9 cellular contexts compared by ENCODE assay signal in genomic region chr11:5690736-5691135, GRCh38. TPM values are rescaled to one million over a fixed set of nuclear protein-coding genes. Genes with fewer than 3 reads are reported as not detected.
DNase-seq lines count a peak whose midpoint lies in the region; ATAC-seq and TF ChIP-seq lines count a peak whose summit lies in the region.
"Had no signal": no experiment of that assay in that cellular context is flagged by ENCODE, and none has a peak within 500 bp of the region (broad histone marks: within the 10 kb centered on the region; RNA-seq: fewer than 3 reads in every experiment).

No MANE protein-coding gene starts in this region.

- no peaks in the 10 kb centered on the region for H3K27me3 ChIP-seq in CD8-positive, alpha-beta T cell (ENCODE audit: insufficient read depth, low read length)
- no peaks in the 10 kb centered on the region for H3K27me3 ChIP-seq in ovary

- WGBS in ovary, 3 donors = 1 to 10% (median 1%) methylated on average over 5 of the region's 5 CpGs

- TF ChIP-seq CTCF in CD8-positive, alpha-beta T cell (IDR thresholded peaks at IDR 0.05) = no peak
- TF ChIP-seq CTCF in ovary (IDR thresholded peaks at IDR 0.05) (no peak), GM10248 (IDR thresholded peaks at IDR 0.05; ENCODE audit: control extremely low read depth, extremely low read depth, low read depth, missing control alignments) (no peak)

- intact Hi-C loops in CD8-positive, alpha-beta T cell (cut with DNase I, micrococcal nuclease) = no loop called here
- intact Hi-C loops in ovary (cut with DNase I) = no loop called here

- no peaks in the 10 kb centered on the region for H3K9me3 ChIP-seq in CD8-positive, alpha-beta T cell (ENCODE audit: low read length)
- H3K9me3 ChIP-seq in ovary = no peaks in the 10 kb centered on the region

- peak overlapping the region; percentile 97 for H3K4me3 Mint-ChIP-seq in CD8-positive, alpha-beta T cell

- TF ChIP-seq POLR2A in ovary (IDR thresholded peaks at IDR 0.05) = no peak

- H3K27ac ChIP-seq in CD8-positive, alpha-beta T cell (ENCODE audit: low read depth, low read length) = peak overlapping the region; percentile 72
- H3K27ac ChIP-seq in ovary = peak overlapping the region; percentile 40 to 92

- H3K4me1 Mint-ChIP-seq in CD8-positive, alpha-beta T cell (ENCODE audit: low read depth) = peaks cover 60% of the 10 kb centered on the region

- peaks cover 37% of the 10 kb centered on the region for H3K4me1 ChIP-seq in CD8-positive, alpha-beta T cell (ENCODE audit: insufficient read depth, low read length)
- H3K4me1 ChIP-seq in ovary (ENCODE audit: insufficient read depth) = peaks cover 6% of the 10 kb centered on the region

- no peak for DNase-seq in CD8-positive, alpha-beta T cell
- DNase-seq in fibroblast of gingiva (ENCODE audit: low read depth) = peak; percentile 35
- DNase-seq in ovary = peak; percentile 41 to 56 (median 46)
- DNase-seq in middle frontal gyrus (ENCODE audit: extremely low spot score, low spot score) = no peak
- no peak for DNase-seq in NCI-H2029 (lab: John Stamatoyannopoulos, UW)
- no peak for DNase-seq in GM10248 (ENCODE audit: extremely low spot score)

- peak overlapping the region; percentile 98 for H3K27ac Mint-ChIP-seq in CD8-positive, alpha-beta T cell

- peak overlapping the region; percentile 52 for H3K4me3 ChIP-seq in CD8-positive, alpha-beta T cell (ENCODE audit: low read depth, low read length)
- peak overlapping the region; percentile 35 for H3K4me3 ChIP-seq in ovary

- POLR2A ChIA-PET in CD8-positive, alpha-beta T cell (lab: Charles Lee) = no interaction called here
- POLR2A ChIA-PET in GM10248 (lab: Yijun Ruan, JAX) = interaction anchor here (0.9 kb wide), 1 partner anchor 9 kb away, joined by 8 read pairs; no protein-coding TSS in a partner anchor

- TF ChIP-seq EP300 in ovary (IDR thresholded peaks at IDR 0.05) = no peak

- no peaks in the 10 kb centered on the region for H3K36me3 ChIP-seq in CD8-positive, alpha-beta T cell (ENCODE audit: insufficient read depth, low read length)
- no peaks in the 10 kb centered on the region for H3K36me3 ChIP-seq in ovary

- no peak for ATAC-seq in CD8-positive, alpha-beta T cell
- ATAC-seq in SK-N-SH treated with all-trans-retinoic acid at 6 μM for 48 hours = peak; percentile 66
- no peak for ATAC-seq in GM18870 (IDR thresholded peaks at IDR 0.05; ENCODE audit: unreplicated experiment)

- no peaks in the 10 kb centered on the region for H3K27me3 Mint-ChIP-seq in CD8-positive, alpha-beta T cell (ENCODE audit: low read depth)

- peaks cover 44% of the 10 kb centered on the region for H3K36me3 Mint-ChIP-seq in CD8-positive, alpha-beta T cell

- no peaks in the 10 kb centered on the region for H3K9me3 Mint-ChIP-seq in CD8-positive, alpha-beta T cell

- CTCF ChIA-PET in CD8-positive, alpha-beta T cell (lab: Charles Lee) = interaction anchor here (1.2 to 2.2 kb wide), 3 partner anchors 10 to 68 kb away, joined by 3 to 6 read pairs (median 6); no protein-coding TSS in a partner anchor
- CTCF ChIA-PET in GM10248 (lab: Yijun Ruan, JAX) = interaction anchor here (0.9 to 2.6 kb wide), 5 partner anchors 13 to 92 kb away, joined by 3 to 15 read pairs (median 4); no protein-coding TSS in a partner anchor

TF ChIP-seq in SK-N-SH treated with all-trans-retinoic acid at 6 μM for 48 hours, 23 proteins besides CTCF, POLR2A, EP300 and RAD21:
- TF ChIP-seq GLIS3 (CRISPR knock-in tag; IDR thresholded peaks at IDR 0.05) = no peak
- TF ChIP-seq TCF4 (CRISPR knock-in tag; IDR thresholded peaks at IDR 0.05; ENCODE audit: borderline replicate concordance) = no peak

RNA-seq across cellular contexts. Expression of gene TRIM22, which starts 1.1 kb away (rescaled TPM):
- total RNA-seq in CD8-positive, alpha-beta T cell = 100 to 1,000 TPM; 190 to 192 TPM
- total RNA-seq in ovary = 10 to 100 TPM; 31.0 to 77.4 (median 68.5) TPM
- polyA plus RNA-seq in ovary = 10 to 100 TPM; 40.7 to 84.4 TPM

RNA-seq across cellular contexts. Expression of gene TRIM5, which starts 5.9 kb away (rescaled TPM):
- 1 to 10 TPM; 3.8 to 6.0 TPM for total RNA-seq in CD8-positive, alpha-beta T cell
- total RNA-seq in ovary = 10 to 100 TPM; 16.8 to 35.8 (median 24.9) TPM
- 10 to 100 TPM; 11.8 to 23.8 TPM for polyA plus RNA-seq in ovary

RNA-seq across cellular contexts. Expression of gene OR56B1, which starts 45.5 kb away (rescaled TPM):
- not detected for total RNA-seq in CD8-positive, alpha-beta T cell
- under 1 TPM in 6 of 7 donors, not detected in 1; 0.17 to 0.43 (median 0.24) TPM for total RNA-seq in ovary
- not detected for polyA plus RNA-seq in ovary
- total RNA-seq: activated CD8-positive, alpha-beta memory T cell treated with anti-CD3 and anti-CD28 coated beads for 36 hours had no signal

Comparison
In these comparisons a context has a peak if more than half of its experiments do, and no peak if none do; other contexts are left out.
1. DNase-seq: peak in fibroblast of gingiva (single experiment) and ovary (5 of 5); none in CD8-positive, alpha-beta T cell (0 of 7), middle frontal gyrus (single experiment), NCI-H2029 (single experiment) and GM10248 (single experiment).